In the genomic region with DNA sequence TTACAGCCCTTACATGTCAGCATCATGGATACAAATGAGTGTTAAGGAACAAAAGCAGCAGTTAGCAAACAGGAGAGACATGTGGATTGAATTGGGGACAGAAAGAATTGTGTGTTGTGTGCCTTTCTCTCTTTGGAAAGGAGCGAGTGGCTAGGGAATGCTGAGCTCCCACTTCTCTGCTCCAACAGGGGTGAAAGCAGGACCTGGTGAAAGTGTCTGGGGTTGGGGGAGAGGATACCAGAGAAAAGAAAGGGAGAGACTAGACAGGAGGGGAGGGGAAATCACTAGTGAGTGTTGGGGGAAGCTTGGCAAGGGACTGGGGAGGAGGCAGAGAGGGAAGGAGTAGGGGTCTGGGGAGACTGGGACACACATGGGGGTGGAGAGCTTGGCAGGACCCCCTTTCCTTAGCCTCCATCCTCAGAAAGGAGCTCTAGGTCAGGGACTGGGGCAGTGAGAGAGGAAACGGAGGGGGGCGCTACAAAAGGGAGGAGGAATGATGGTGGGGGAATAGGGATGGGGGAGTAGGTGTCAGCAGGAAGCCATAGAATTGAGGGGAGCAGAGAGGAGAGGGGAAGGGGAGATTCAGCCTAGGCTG, we compare ENCODE assay signal across 13 cellular contexts. TPM values are rescaled to one million over a fixed set of nuclear protein-coding genes. Genes with fewer than 3 reads are reported as not detected.
DNase-seq lines count a peak whose midpoint lies in the region; ATAC-seq, FAIRE-seq and TF ChIP-seq lines count a peak whose summit lies in the region.
"Had no signal": no experiment of that assay in that cellular context is flagged by ENCODE, and none has a peak within 500 bp of the region (broad histone marks: within the 10 kb centered on the region; RNA-seq: fewer than 3 reads in every experiment).

No MANE protein-coding gene starts in this region.

- peaks cover 55% of the 10 kb centered on the region for H3K4me1 ChIP-seq in A549
- peaks cover 67% of the 10 kb centered on the region for H3K4me1 ChIP-seq in Panc1 (ENCODE audit: control insufficient read depth, insufficient read depth, low read length)
- peaks cover 30 to 83% (median 80%) of the 10 kb centered on the region in 4 donors for H3K4me1 ChIP-seq in esophagus muscularis mucosa

- H3K27me3 ChIP-seq in Panc1 (ENCODE audit: control insufficient read depth, insufficient read depth, low read length), result no peaks in the 10 kb centered on the region
- no peaks in the 10 kb centered on the region for H3K27me3 ChIP-seq in esophagus muscularis mucosa

- no peak for DNase-seq in A549 (ENCODE audit: low read depth in 1 of 2, low spot score in 1 of 2)
- DNase-seq in Panc1 (ENCODE audit: low read depth, low spot score), result no peak
- DNase-seq in esophagus muscularis mucosa (ENCODE audit: extremely low spot score), result no peak
- DNase-seq in osteocyte (ENCODE audit: extremely low spot score, unreplicated experiment), result no peak
- DNase-seq in mesenteric fat pad (ENCODE audit: low spot score), result no peak
- DNase-seq in stimulated activated naive B cell treated with anti-CD40 and anti-IgM and Interleukin-4, amounts not matched to agents 10 μg/mL and 1 μg/mL and 100 μg/mL, for 72 hours, result no peak
- DNase-seq in NCI-H1417 (lab: John Stamatoyannopoulos, UW), result no peak
- DNase-seq: activated effector memory CD4-positive, alpha-beta T cell treated with anti-CD3 and anti-CD28 coated beads, Interleukin-2, amount 50 U/mL, for 16 hours; NCI-H1930; WERI-Rb-1 had no signal

- FAIRE-seq in A549 (lab: Jason Lieb, UNC), result no peak

- TF ChIP-seq RAD21 in A549 (conservative IDR thresholded peaks at IDR 0.05 in 1 of 2, IDR thresholded peaks at IDR 0.05 in 1 of 2), result no peak

- peak overlapping the region; percentile 98; the same call in 2 of the 3 replicates for H3K4me3 ChIP-seq in A549
- peak overlapping the region; percentile 89 to 95 for H3K4me3 ChIP-seq in Panc1 (ENCODE audit: low read depth in 2 of 2, low read length in 2 of 2)
- peak overlapping the region; percentile 69 to 98 (median 89) for H3K4me3 ChIP-seq in esophagus muscularis mucosa

- H3K4me2 ChIP-seq in A549, result peak overlapping the region; percentile 96

- H3K27ac ChIP-seq in A549 (peak overlapping the region; percentile 97 to 98; a peak in 5 of 6 replicates), Panc1 (ENCODE audit: low read length) (peak overlapping the region; percentile 82), esophagus muscularis mucosa (replicated peaks in 1 of 4) (peak overlapping the region; percentile 85 to 95 (median 94))
- H3K27ac ChIP-seq: HL-60, WERI-Rb-1 had no signal

- H3K36me3 ChIP-seq in Panc1 (ENCODE audit: control insufficient read depth, insufficient read depth, low read length) (no peaks in the 10 kb centered on the region; the same call in none of the 2 replicates), esophagus muscularis mucosa (no peaks in the 10 kb centered on the region)

- no peak for TF ChIP-seq EP300 in A549 (IDR thresholded peaks at IDR 0.05)
- TF ChIP-seq EP300 in esophagus muscularis mucosa (IDR thresholded peaks at IDR 0.05), result no peak

- ATAC-seq in A549 (no peak), Panc1 (no peak), GM19324 (IDR thresholded peaks at IDR 0.05; ENCODE audit: low FRiP score, unreplicated experiment) (no peak)
- no peak for ATAC-seq in stimulated activated naive B cell treated with anti-CD40 and anti-IgM and Interleukin-4, amounts not matched to agents 10 μg/mL and 1 μg/mL and 100 μg/mL, for 72 hours (replicated peaks)

- no peak for TF ChIP-seq POLR2A in A549 (IDR thresholded peaks at IDR 0.05; ENCODE audit: low read length)
- TF ChIP-seq POLR2A in esophagus muscularis mucosa (IDR thresholded peaks at IDR 0.05; ENCODE audit: low read depth), result no peak

- H3K27ac Mint-ChIP-seq in osteocyte (ENCODE audit: unreplicated experiment), result peak overlapping the region; percentile 85
- no peak overlapping the region for H3K27ac Mint-ChIP-seq in stimulated activated naive B cell treated with anti-CD40 and anti-IgM and Interleukin-4, amounts not matched to agents 10 μg/mL and 1 μg/mL and 100 μg/mL, for 72 hours
- H3K27ac Mint-ChIP-seq: memory B cell had no signal

- H3K27me3 Mint-ChIP-seq in osteocyte (ENCODE audit: unreplicated experiment), result no peaks in the 10 kb centered on the region
- peaks cover 41 to 42% of the 10 kb centered on the region in 2 donors for H3K27me3 Mint-ChIP-seq in stimulated activated naive B cell treated with anti-CD40 and anti-IgM and Interleukin-4, amounts not matched to agents 10 μg/mL and 1 μg/mL and 100 μg/mL, for 72 hours

- H3K9me3 Mint-ChIP-seq in osteocyte (ENCODE audit: unreplicated experiment), result no peaks in the 10 kb centered on the region
- no peaks in the 10 kb centered on the region for H3K9me3 Mint-ChIP-seq in stimulated activated naive B cell treated with anti-CD40 and anti-IgM and Interleukin-4, amounts not matched to agents 10 μg/mL and 1 μg/mL and 100 μg/mL, for 72 hours
- H3K9me3 Mint-ChIP-seq: memory B cell had no signal

- H3K9me3 ChIP-seq in A549, result no peaks in the 10 kb centered on the region
- H3K9me3 ChIP-seq in Panc1 (ENCODE audit: control insufficient read depth, insufficient read depth, low read depth, low read length), result no peaks in the 10 kb centered on the region
- no peaks in the 10 kb centered on the region for H3K9me3 ChIP-seq in esophagus muscularis mucosa

- H3K4me1 Mint-ChIP-seq in osteocyte (ENCODE audit: unreplicated experiment), result peaks cover 70% of the 10 kb centered on the region
- H3K4me1 Mint-ChIP-seq in stimulated activated naive B cell treated with anti-CD40 and anti-IgM and Interleukin-4, amounts not matched to agents 10 μg/mL and 1 μg/mL and 100 μg/mL, for 72 hours, result peaks cover 10 to 14% of the 10 kb centered on the region in 2 donors

- no TSS peak for BruUV-seq in Panc1 (replicated peaks; lab: Mats Ljungman, UMichigan)

- in situ Hi-C loops in Panc1 (cut with HindIII; ENCODE audit: low pct_unique_long_range_greater_than_20kb, low sequenced_read_pairs), result no loop called here

- TF ChIP-seq CTCF in A549 (IDR thresholded peaks at IDR 0.05) (no peak), Panc1 (IDR thresholded peaks at IDR 0.05) (peak; percentile 40), esophagus muscularis mucosa (IDR thresholded peaks at IDR 0.05) (no peak), osteocyte (IDR thresholded peaks at IDR 0.05) (no peak)

- intact Hi-C loops in Panc1 (cut with micrococcal nuclease; ENCODE audit: unreplicated experiment) (no loop called here), esophagus muscularis mucosa (cut with DNase I) (no loop called here)

- H3K4me3 Mint-ChIP-seq in osteocyte (ENCODE audit: unreplicated experiment), result peak overlapping the region; percentile 82
- no peak overlapping the region for H3K4me3 Mint-ChIP-seq in stimulated activated naive B cell treated with anti-CD40 and anti-IgM and Interleukin-4, amounts not matched to agents 10 μg/mL and 1 μg/mL and 100 μg/mL, for 72 hours
- H3K4me3 Mint-ChIP-seq: memory B cell had no signal

- POLR2A ChIA-PET in A549 (lab: Yijun Ruan, JAX) (no interaction called here), Panc1 (lab: Charles Lee) (interaction anchor here (0.6 kb wide), 1 partner anchor 44 kb away, joined by 13 read pairs; no protein-coding TSS in a partner anchor)

- no peaks in the 10 kb centered on the region for H3K36me3 Mint-ChIP-seq in osteocyte (ENCODE audit: unreplicated experiment)
- H3K36me3 Mint-ChIP-seq in stimulated activated naive B cell treated with anti-CD40 and anti-IgM and Interleukin-4, amounts not matched to agents 10 μg/mL and 1 μg/mL and 100 μg/mL, for 72 hours, result no peaks in the 10 kb centered on the region
- H3K36me3 Mint-ChIP-seq: memory B cell had no signal

- WGBS in A549 (ENCODE audit: missing lambda C conversion rate), result 83% methylated on average over 3 of the region's 3 CpGs
- WGBS in esophagus muscularis mucosa, result 42% methylated on average over 3 of the region's 3 CpGs

- CTCF ChIA-PET in A549 (lab: Yijun Ruan, JAX), result interaction anchor here (1.3 to 42.7 kb wide), 5 partner anchors 26 to 117 kb away, joined by 3 to 2212 read pairs (median 139); a partner anchor contains a TSS
- CTCF ChIA-PET in Panc1 (lab: Charles Lee), result interaction anchor here (0.6 to 1.5 kb wide), 5 partner anchors 9 to 1884 kb away, joined by 3 to 8 read pairs (median 3); no protein-coding TSS in a partner anchor

TF ChIP-seq in A549, 52 proteins besides CTCF, POLR2A, EP300 and RAD21 (continues in another document):
- TF ChIP-seq PBX3 (IDR thresholded peaks at IDR 0.05), result no peak
- no peak for TF ChIP-seq CEBPB (IDR thresholded peaks at IDR 0.05)
- no peak for TF ChIP-seq HOXA7 (CRISPR knock-in tag; IDR thresholded peaks at IDR 0.05)
- no peak for TF ChIP-seq ZNF302 (CRISPR knock-in tag; IDR thresholded peaks at IDR 0.05)
- TF ChIP-seq RCOR1 (IDR thresholded peaks at IDR 0.05; ENCODE audit: low read depth, low read length), result no peak
- TF ChIP-seq ATOH8 (CRISPR knock-in tag; IDR thresholded peaks at IDR 0.05; ENCODE audit: low read depth), result no peak
- TF ChIP-seq POLR2AphosphoS2 (conservative IDR thresholded peaks at IDR 0.05; ENCODE audit: low read length), result no peak
- no peak for TF ChIP-seq EHF (CRISPR knock-in tag; IDR thresholded peaks at IDR 0.05)
- no peak for TF ChIP-seq BHLHE40 (IDR thresholded peaks at IDR 0.05; ENCODE audit: low read depth, low read length)

RNA-seq across cellular contexts. Expression of gene KIRREL1, which starts 2.2 kb away (rescaled TPM):
- polyA plus RNA-seq in A549 (2011; rRNA removed) (18.7 and 26.2 TPM in 2 replicates), A549 (2017; fragmentation: RNase III; extraction: RNeasy Plus Mini Kit Qiagen cat#74134 plus additional on column Dnase treatment) (41.3 to 43.8 TPM (median 41.3 TPM) in 3 replicates)
- polyA plus RNA-seq in A549 (2012; cell fraction: cytosol; rRNA removed), result 18.7 and 25.7 TPM in 2 replicates
- polyA plus RNA-seq in A549 (2012; cell fraction: nucleus; rRNA removed), result 56.7 and 57.8 TPM in 2 replicates
- 41.2 and 49.0 TPM in 2 replicates for polyA minus RNA-seq in A549 (2011; rRNA and poly(A)+ RNA removed)
- total RNA-seq in Panc1 (2021; ENCODE audit: unreplicated experiment) (145 TPM), esophagus muscularis mucosa (10 to 100 TPM; 37.4 to 77.1 (median 54.6) TPM), osteocyte (122 TPM in 2 replicates), mesenteric fat pad (99.8 TPM)
- polyA plus RNA-seq in Panc1 (2012; ENCODE audit: insufficient read length), result 95.3 TPM
